8 cellular contexts compared by ENCODE assay signal in the genomic region with DNA sequence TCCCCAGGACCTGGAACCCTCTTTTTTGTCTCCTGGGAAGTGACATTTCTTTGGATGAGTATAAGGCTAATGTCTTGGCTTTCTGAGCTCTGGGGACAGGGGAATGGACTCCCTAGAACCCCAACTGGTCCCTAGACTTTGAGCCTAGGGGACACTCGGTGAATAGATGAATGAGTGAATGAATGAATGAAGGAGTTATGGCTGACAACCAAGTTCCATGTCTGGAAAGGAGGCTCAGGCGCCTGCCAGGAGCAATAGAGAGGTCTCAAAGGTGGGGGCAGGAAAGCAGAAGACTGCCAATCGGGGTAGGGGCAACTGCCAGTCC. TPM values are rescaled to one million over a fixed set of nuclear protein-coding genes. Genes with fewer than 3 reads are reported as not detected.
DNase-seq lines count a peak whose midpoint lies in the region; ATAC-seq, FAIRE-seq and TF ChIP-seq lines count a peak whose summit lies in the region.

No MANE protein-coding gene starts in this region.

- RAD21 ChIA-PET in GM12878 (lab: Charles Lee; ENCODE audit: unreplicated experiment) = interaction anchor here (0.6 to 1.5 kb wide), 12 partner anchors 9 to 50 kb away, joined by 3 to 14 read pairs (median 4); no protein-coding TSS in a partner anchor

- FAIRE-seq in GM12878 (lab: Jason Lieb, UNC) = no peak

- TF ChIP-seq CTCF in GM12878 (IDR thresholded peaks at IDR 0.05 in 2 of 3, conservative IDR thresholded peaks at IDR 0.05 in 1 of 3; ENCODE audit: control insufficient read depth in 2 of 3, extremely low read depth in 1 of 3, insufficient read depth in 1 of 3, low read depth in 3 of 3, low read length in 3 of 3) (no peak), lung (IDR thresholded peaks at IDR 0.05; ENCODE audit: control extremely low read depth, extremely low read depth) (no peak), tibial artery (IDR thresholded peaks at IDR 0.05) (no peak)

- intact Hi-C loops in GM12878 (cut with micrococcal nuclease; ENCODE audit: unreplicated experiment) (loop anchor here (2.0 to 5.0 kb wide), 2 partner anchors 29 to 623 kb away; a partner anchor contains a TSS), tibial artery (cut with DNase I; ENCODE audit: low total_unique reads) (loop anchor here (2.0 kb wide), 1 partner anchor 25 kb away; no protein-coding TSS in a partner anchor)

- H3K9me3 ChIP-seq in GM12878 (replicated peaks; ENCODE audit: control insufficient read depth, insufficient read depth, low read length) = no peaks in the 10 kb centered on the region
- H3K9me3 ChIP-seq in lung (ENCODE audit: control insufficient read depth in 2 of 2, insufficient read depth in 1 of 2, low read length in 1 of 2) = no peaks in the 10 kb centered on the region
- H3K9me3 ChIP-seq in tibial artery = no peaks in the 10 kb centered on the region

- no peaks in the 10 kb centered on the region for H3K9me3 Mint-ChIP-seq in activated T-cell treated with anti-CD3 and anti-CD28 coated beads, Interleukin-2, amount 50 U/mL, for 72 hours

- H3K4me1 ChIP-seq in GM12878 (ENCODE audit: control insufficient read depth, insufficient read depth, low read length) = peaks cover 40% of the 10 kb centered on the region
- H3K4me1 ChIP-seq in lung (ENCODE audit: control insufficient read depth in 2 of 2, insufficient read depth in 2 of 2, low read length in 2 of 2) = peaks cover 0 to 29% of the 10 kb centered on the region in 2 donors
- H3K4me1 ChIP-seq in tibial artery = peaks cover 0 to 67% (median 32%) of the 10 kb centered on the region in 4 donors

- H3K4me2 ChIP-seq in GM12878 (ENCODE audit: control insufficient read depth, insufficient read depth) = peak overlapping the region; percentile 95

- peak overlapping the region; percentile 92 for H3K27ac ChIP-seq in GM12878 (ENCODE audit: control insufficient read depth, insufficient read depth)
- H3K27ac ChIP-seq in lung (ENCODE audit: low read depth in 1 of 2, low read length in 1 of 2) = peak overlapping the region; percentile 67 to 93
- peak overlapping the region; percentile 86 to 93 for H3K27ac ChIP-seq in tibial artery

- DNase-seq in activated T-cell treated with anti-CD3 and anti-CD28 coated beads, Interleukin-2, amount 50 U/mL, for 72 hours = no peak
- no peak for DNase-seq in activated T-cell treated with anti-CD3 and anti-CD28 coated beads, Interleukin-2, amount 50 U/mL, for 48 hours
- DNase-seq in GM12878 (ENCODE audit: low read depth, low spot score) (no peak), lung (ENCODE audit: low spot score) (no peak), tibial artery (no peak), mesenteric fat pad (ENCODE audit: low spot score) (no peak)

- peaks cover 34% of the 10 kb centered on the region for H3K27me3 Mint-ChIP-seq in activated T-cell treated with anti-CD3 and anti-CD28 coated beads, Interleukin-2, amount 50 U/mL, for 72 hours (ENCODE audit: low read depth)

- H3K36me3 ChIP-seq in GM12878 (ENCODE audit: control insufficient read depth in 2 of 2, insufficient read depth in 2 of 2, low read length in 1 of 2) (peaks cover 0 to 2% of the 10 kb centered on the region in 2 experiments; a peak in 3 of 4 replicates), lung (ENCODE audit: control insufficient read depth in 2 of 2, insufficient read depth in 2 of 2, low read length in 2 of 2) (peaks cover 0 to 3% of the 10 kb centered on the region in 2 donors), tibial artery (peaks cover 0 to 2% (median 0%) of the 10 kb centered on the region in 3 donors)

- H4K20me1 ChIP-seq in GM12878 (ENCODE audit: control insufficient read depth, insufficient read depth) = peaks cover 17% of the 10 kb centered on the region

- ATAC-seq in activated T-cell treated with anti-CD3 and anti-CD28 coated beads, Interleukin-2, amount 50 U/mL, for 72 hours (replicated peaks in 1 of 2) = no peak
- ATAC-seq in GM12878 = no peak
- no peak for ATAC-seq in lung (ENCODE audit: insufficient read depth, low FRiP score)
- ATAC-seq in HG02938 (IDR thresholded peaks at IDR 0.05; ENCODE audit: unreplicated experiment) = no peak
- no peak for ATAC-seq in HG03354 (IDR thresholded peaks at IDR 0.05; ENCODE audit: poor library complexity, severe bottlenecking, unreplicated experiment)

- peak overlapping the region; percentile 90; the same call in 1 of the 2 replicates for H2AFZ ChIP-seq in GM12878 (ENCODE audit: control insufficient read depth, low read depth, low read length)

- in situ Hi-C loops in GM12878 (cut with MboI) = no loop called here

- no peak for TF ChIP-seq EP300 in GM12878 (IDR thresholded peaks at IDR 0.05; ENCODE audit: borderline replicate concordance in 1 of 2, control insufficient read depth in 1 of 2, low read depth in 2 of 2, low read length in 2 of 2)

- H3K27me3 ChIP-seq in GM12878 (replicated peaks in 1 of 2; ENCODE audit: control insufficient read depth in 2 of 2, insufficient read depth in 2 of 2, low read length in 1 of 2) (no peaks in the 10 kb centered on the region; a peak in 1 of 4 replicates), lung (ENCODE audit: control insufficient read depth, insufficient read depth) (no peaks in the 10 kb centered on the region), tibial artery (no peaks in the 10 kb centered on the region)

- H3K4me3 ChIP-seq in GM12878 = peak overlapping the region; percentile 74
- peak overlapping the region; percentile 54 for H3K4me3 ChIP-seq in lung
- H3K4me3 ChIP-seq in tibial artery = peak overlapping the region; percentile 68 to 96

- WGBS in GM12878 (ENCODE audit: insufficient coverage, insufficient replicate concordance, low lambda C conversion rate, missing lambda C conversion rate) = 18% methylated on average over 3 of the region's 3 CpGs
- WGBS in lung, 2 donors = 13 to 19% methylated on average over 3 of the region's 3 CpGs

- no TSS peak for BruUV-seq in GM12878 (replicated peaks; lab: Mats Ljungman, UMichigan)

- H3K27ac Mint-ChIP-seq in activated T-cell treated with anti-CD3 and anti-CD28 coated beads, Interleukin-2, amount 50 U/mL, for 72 hours = peak overlapping the region; percentile 52

- peaks cover 2 to 4% of the 10 kb centered on the region in 2 donors for H3K36me3 Mint-ChIP-seq in activated T-cell treated with anti-CD3 and anti-CD28 coated beads, Interleukin-2, amount 50 U/mL, for 72 hours (ENCODE audit: insufficient read depth in 2 of 2)

- H3K4me1 Mint-ChIP-seq in activated T-cell treated with anti-CD3 and anti-CD28 coated beads, Interleukin-2, amount 50 U/mL, for 72 hours (ENCODE audit: low read depth) = peaks cover 23% of the 10 kb centered on the region

- CTCF ChIA-PET in GM12878 (lab: Yijun Ruan, JAX) = interaction anchor here (0.8 to 4.2 kb wide), 11 partner anchors 10 to 50 kb away, joined by 3 to 45 read pairs (median 4); no protein-coding TSS in a partner anchor

- TF ChIP-seq RAD21 in GM12878 (IDR thresholded peaks at IDR 0.05; ENCODE audit: insufficient read depth, low read depth, low read length) = no peak

- peaks cover 53% of the 10 kb centered on the region for H3K79me2 ChIP-seq in GM12878 (ENCODE audit: control insufficient read depth, insufficient read depth, low read length)

- peak overlapping the region; percentile 78; the same call in 1 of the 2 replicates for H3K9ac ChIP-seq in GM12878 (ENCODE audit: control insufficient read depth, insufficient read depth, low read length)

- POLR2A ChIA-PET in GM12878 (lab: Charles Lee) = interaction anchor here (0.8 to 3.6 kb wide), 12 partner anchors 11 to 37 kb away, joined by 3 to 32 read pairs (median 6); no protein-coding TSS in a partner anchor

- SMC1A ChIA-PET in GM12878 (lab: Charles Lee; ENCODE audit: uncharacterized antibody, unreplicated experiment) = interaction anchor here (0.7 to 2.1 kb wide), 13 partner anchors 9 to 38 kb away, joined by 3 to 13 read pairs (median 4); no protein-coding TSS in a partner anchor

- peak overlapping the region; percentile 92 to 94 for H3K4me3 Mint-ChIP-seq in activated T-cell treated with anti-CD3 and anti-CD28 coated beads, Interleukin-2, amount 50 U/mL, for 72 hours

- TF ChIP-seq POLR2A in GM12878 (IDR thresholded peaks at IDR 0.05; ENCODE audit: low read depth, low read length) = no peak

RNA-seq across cellular contexts. Expression of a gene that starts 0.7 kb away (rescaled TPM):
- total RNA-seq in activated T-cell treated with anti-CD3 and anti-CD28 coated beads, Interleukin-2, amount 50 U/mL, for 72 hours = 10 to 100 TPM; 24.2 to 27.2 TPM
- total RNA-seq in GM12878 (2013; cell fraction: nucleolus; rRNA removed) = 13.2 and 14.9 TPM in 2 replicates
- total RNA-seq in GM12878 (2014; rRNA removed) = 12.5 and 17.3 TPM in 2 replicates
- 28.0 TPM in 2 replicates for total RNA-seq in GM12878 (2014; rRNA removed; fragmentation: Illumina TruSeq; extraction: Trizol)
- total RNA-seq in GM12878 (2021) = 78.3 and 81.7 TPM in 2 replicates
- polyA plus RNA-seq in GM12878 (2011; ENCODE audit: low read depth) = 27.9 TPM
- polyA plus RNA-seq in GM12878 (2011; rRNA removed) = 69.0 and 114 TPM in 2 replicates
- 110 and 139 TPM in 2 replicates for polyA plus RNA-seq in GM12878 (2011; cell fraction: cytosol; rRNA removed)
- 155 and 176 TPM in 2 replicates for polyA plus RNA-seq in GM12878 (2011; cell fraction: nucleus; rRNA removed)
- polyA plus RNA-seq in GM12878 (2012) = 57.8 and 64.6 TPM in 2 replicates
- polyA plus RNA-seq in GM12878 (2014; fragmentation: Illumina TruSeq; extraction: Trizol) = 79.1 and 90.0 TPM in 2 replicates
- polyA plus RNA-seq in GM12878 (2014; fragmentation: Nextera tagmentation; extraction: Ambion mirVana) = 10 to 100 TPM; 13.2 to 22.1 TPM
- 85.7 and 90.7 TPM in 2 replicates for polyA plus RNA-seq in GM12878 (2014; rRNA removed)
- polyA plus RNA-seq in GM12878 (2016; fragmentation: Nextera tagmentation; extraction: Ambion mirVana) = 10 to 100 TPM; 10.0 to 56.8 TPM
- polyA minus RNA-seq in GM12878 (2011; rRNA and poly(A)+ RNA removed) = 123 and 129 TPM in 2 replicates
- 34.2 and 36.8 TPM in 2 replicates for polyA minus RNA-seq in GM12878 (2011; cell fraction: cytosol; rRNA and poly(A)+ RNA removed)
- 40.1 and 59.2 TPM in 2 replicates for polyA minus RNA-seq in GM12878 (2011; cell fraction: nucleus; rRNA and poly(A)+ RNA removed)
- total RNA-seq in lung = 10 to 100 TPM; 34.9 to 85.2 TPM
- polyA plus RNA-seq in lung = 10 to 100 TPM; 47.3 to 84.5 TPM
- total RNA-seq in mesenteric fat pad = 80.4 TPM

RNA-seq across cellular contexts. Expression of a gene that starts 30.1 kb away (rescaled TPM):
- 10 to 100 TPM; 26.6 to 29.9 TPM for total RNA-seq in activated T-cell treated with anti-CD3 and anti-CD28 coated beads, Interleukin-2, amount 50 U/mL, for 72 hours
- 64.3 and 64.9 TPM in 2 replicates for total RNA-seq in GM12878 (2013; cell fraction: nucleolus; rRNA removed)
- total RNA-seq in GM12878 (2014; rRNA removed) = 27.5 and 31.1 TPM in 2 replicates
- total RNA-seq in GM12878 (2014; rRNA removed; fragmentation: Illumina TruSeq; extraction: Trizol) = 16.0 and 16.6 TPM in 2 replicates
- total RNA-seq in GM12878 (2021) = 40.3 and 41.3 TPM in 2 replicates
- polyA plus RNA-seq in GM12878 (2011; ENCODE audit: low read depth) = 8.9 TPM
- polyA plus RNA-seq in GM12878 (2011; rRNA removed) = 29.5 and 34.5 TPM in 2 replicates
- polyA plus RNA-seq in GM12878 (2011; cell fraction: cytosol; rRNA removed) = 27.7 and 30.4 TPM in 2 replicates
- polyA plus RNA-seq in GM12878 (2011; cell fraction: nucleus; rRNA removed) = 15.8 and 24.1 TPM in 2 replicates
- 16.6 and 24.6 TPM in 2 replicates for polyA plus RNA-seq in GM12878 (2012)
- 33.3 and 34.5 TPM in 2 replicates for polyA plus RNA-seq in GM12878 (2014; fragmentation: Illumina TruSeq; extraction: Trizol)
- polyA plus RNA-seq in GM12878 (2014; fragmentation: Nextera tagmentation; extraction: Ambion mirVana) = 10 to 100 TPM; 24.7 to 29.0 TPM
- 33.5 and 36.0 TPM in 2 replicates for polyA plus RNA-seq in GM12878 (2014; rRNA removed)
- 10 to 100 TPM; 73.8 to 75.1 TPM for polyA plus RNA-seq in GM12878 (2016; fragmentation: Nextera tagmentation; extraction: Ambion mirVana)
- polyA minus RNA-seq in GM12878 (2011; rRNA and poly(A)+ RNA removed) = 41.8 and 52.7 TPM in 2 replicates
- 11.5 and 13.1 TPM in 2 replicates for polyA minus RNA-seq in GM12878 (2011; cell fraction: cytosol; rRNA and poly(A)+ RNA removed)
- polyA minus RNA-seq in GM12878 (2011; cell fraction: nucleus; rRNA and poly(A)+ RNA removed) = 13.4 and 21.2 TPM in 2 replicates
- 10 to 100 TPM; 21.3 to 23.1 TPM for total RNA-seq in lung
- polyA plus RNA-seq in lung = 10 to 100 TPM; 10.8 to 22.0 TPM
- 19.1 TPM for total RNA-seq in mesenteric fat pad
